10 cellular contexts compared by ENCODE assay signal in the genomic region with DNA sequence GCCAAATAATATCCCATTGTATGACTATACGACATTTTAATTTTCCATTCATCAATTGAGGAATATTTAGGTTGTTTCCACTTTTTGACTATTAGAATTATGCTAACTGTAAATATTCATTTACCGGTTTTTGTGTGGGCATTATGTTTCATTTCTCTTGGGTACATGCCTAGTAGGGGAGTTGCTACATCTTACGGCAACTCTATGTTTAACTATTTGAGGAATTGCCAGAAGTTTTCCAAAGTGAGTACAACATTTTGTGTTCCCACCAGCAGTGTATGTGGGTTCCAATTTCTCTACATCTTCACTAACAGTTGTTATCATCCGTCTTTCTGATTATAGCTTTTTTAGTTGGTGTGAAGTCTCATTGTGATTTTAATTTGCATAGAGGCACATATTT. TPM values are rescaled to one million over a fixed set of nuclear protein-coding genes. Genes with fewer than 3 reads are reported as not detected.
DNase-seq lines count a peak whose midpoint lies in the region; ATAC-seq and TF ChIP-seq lines count a peak whose summit lies in the region.
"Had no signal": no experiment of that assay in that cellular context is flagged by ENCODE, and none has a peak within 500 bp of the region (broad histone marks: within the 10 kb centered on the region; RNA-seq: fewer than 3 reads in every experiment).

No MANE protein-coding gene starts in this region.

- POLR2A ChIA-PET in CD4-positive, alpha-beta memory T cell (lab: Charles Lee; ENCODE audit: partially characterized antibody) = interaction anchor here (1.3 to 1.8 kb wide), 2 partner anchors 9 to 54 kb away, joined by 4 to 26 read pairs; a partner anchor contains a TSS

- H3K27me3 ChIP-seq in CD4-positive, alpha-beta memory T cell (ENCODE audit: insufficient read depth, low read length) = no peaks in the 10 kb centered on the region
- H3K27me3 ChIP-seq: vagina had no signal

- DNase-seq in CD4-positive, alpha-beta memory T cell = no peak
- DNase-seq in LNCaP clone FGC (ENCODE audit: low read depth) (no peak), chondrocyte (ENCODE audit: low spot score) (no peak), nephron progenitor cell (no peak), NCI-H2081 (lab: John Stamatoyannopoulos, UW) (no peak)
- DNase-seq: NCI-H1417 treated with DMSO at 0.1 percent for 48 hours had no signal

- intact Hi-C loops in CD4-positive, alpha-beta memory T cell (cut with micrococcal nuclease) = loop anchor here (5.0 kb wide), 1 partner anchor 34 kb away; no protein-coding TSS in a partner anchor

- no peak overlapping the region for H3K27ac ChIP-seq in CD4-positive, alpha-beta memory T cell (ENCODE audit: low read depth, low read length)

- no peaks in the 10 kb centered on the region for H3K27me3 Mint-ChIP-seq in CD4-positive, alpha-beta memory T cell
- no peaks in the 10 kb centered on the region for H3K27me3 Mint-ChIP-seq in chondrocyte (ENCODE audit: low read depth)
- H3K27me3 Mint-ChIP-seq in nephron progenitor cell (ENCODE audit: low read depth, poor library complexity) = peaks cover 10% of the 10 kb centered on the region

- H3K4me1 ChIP-seq in CD4-positive, alpha-beta memory T cell (ENCODE audit: insufficient read depth, low read length) = peaks cover 37% of the 10 kb centered on the region

- no peak overlapping the region for H3K4me3 ChIP-seq in CD4-positive, alpha-beta memory T cell (ENCODE audit: low read length in 2 of 2)
- peak overlapping the region; percentile 73 for H3K4me3 ChIP-seq in LNCaP clone FGC (ENCODE audit: low read depth, low read length)

- H3K9me3 ChIP-seq in CD4-positive, alpha-beta memory T cell (ENCODE audit: control insufficient read depth in 1 of 2, low read length in 2 of 2) = no peaks in the 10 kb centered on the region
- H3K9me3 ChIP-seq: vagina had no signal

- peaks cover 23 to 45% (median 32%) of the 10 kb centered on the region in 4 donors for H3K4me1 Mint-ChIP-seq in CD4-positive, alpha-beta memory T cell
- H3K4me1 Mint-ChIP-seq in chondrocyte (ENCODE audit: low read depth) = peaks cover 35% of the 10 kb centered on the region
- peaks cover 24% of the 10 kb centered on the region for H3K4me1 Mint-ChIP-seq in nephron progenitor cell

- peaks cover 5 to 11% of the 10 kb centered on the region in 2 donors for H3K36me3 Mint-ChIP-seq in CD4-positive, alpha-beta memory T cell
- no peaks in the 10 kb centered on the region for H3K36me3 Mint-ChIP-seq in chondrocyte (ENCODE audit: low read depth)
- H3K36me3 Mint-ChIP-seq in nephron progenitor cell (ENCODE audit: low read depth) = peaks cover 24% of the 10 kb centered on the region

- ATAC-seq in GM21737 (IDR thresholded peaks at IDR 0.05; ENCODE audit: unreplicated experiment) (no peak), GM19035 (IDR thresholded peaks at IDR 0.05; ENCODE audit: unreplicated experiment) (no peak), GM21825 (IDR thresholded peaks at IDR 0.05; ENCODE audit: unreplicated experiment) (no peak)

- peaks cover 0 to 2% (median 0%) of the 10 kb centered on the region in 8 donors for H3K9me3 Mint-ChIP-seq in CD4-positive, alpha-beta memory T cell
- H3K9me3 Mint-ChIP-seq in chondrocyte (ENCODE audit: low read depth) (no peaks in the 10 kb centered on the region), nephron progenitor cell (peaks cover 25% of the 10 kb centered on the region)

- H3K36me3 ChIP-seq in CD4-positive, alpha-beta memory T cell (ENCODE audit: insufficient read depth, low read length) = no peaks in the 10 kb centered on the region
- H3K36me3 ChIP-seq: vagina had no signal

- H3K4me3 Mint-ChIP-seq in CD4-positive, alpha-beta memory T cell = peak overlapping the region; percentile 77 to 93 (median 88)
- H3K4me3 Mint-ChIP-seq in chondrocyte (ENCODE audit: unreplicated experiment) (peak overlapping the region; percentile 79), nephron progenitor cell (peak overlapping the region; percentile 84)

- CTCF ChIA-PET in CD4-positive, alpha-beta memory T cell (lab: Charles Lee; ENCODE audit: partially characterized antibody) = interaction anchor here (1.7 kb wide), 1 partner anchor 70 kb away, joined by 8 read pairs; no protein-coding TSS in a partner anchor

- no peak for TF ChIP-seq CTCF in LNCaP clone FGC (IDR thresholded peaks at IDR 0.05; ENCODE audit: control insufficient read depth, extremely low read depth, insufficient read depth)
- no peak for TF ChIP-seq CTCF in chondrocyte (IDR thresholded peaks at IDR 0.05)
- TF ChIP-seq CTCF in nephron progenitor cell (IDR thresholded peaks at IDR 0.05) = no peak

- peak overlapping the region in 4 of 7 donors; percentile 55 to 95 (median 78) for H3K27ac Mint-ChIP-seq in CD4-positive, alpha-beta memory T cell
- H3K27ac Mint-ChIP-seq in chondrocyte (ENCODE audit: unreplicated experiment) = no peak overlapping the region
- no peak overlapping the region for H3K27ac Mint-ChIP-seq in nephron progenitor cell

RNA-seq across cellular contexts. Expression of a gene that starts 1.6 kb away (rescaled TPM):
- total RNA-seq in CD4-positive, alpha-beta memory T cell = 10 to 100 TPM; 59.4 to 61.7 TPM
- 100 to 1,000 TPM; 108 to 134 TPM for polyA plus RNA-seq in CD4-positive, alpha-beta memory T cell
- 64.2 to 73.9 TPM (median 69.8 TPM) in 3 replicates for total RNA-seq in chondrocyte

RNA-seq across cellular contexts. Expression of a gene that starts 49.0 kb away (rescaled TPM):
- 10 to 100 TPM; 40.8 to 42.7 TPM for total RNA-seq in CD4-positive, alpha-beta memory T cell
- 10 to 100 TPM; 28.5 to 50.4 TPM for polyA plus RNA-seq in CD4-positive, alpha-beta memory T cell
- 4.2 to 8.6 TPM (median 8.4 TPM) in 3 replicates for total RNA-seq in chondrocyte

RNA-seq across cellular contexts. Expression of a gene that starts 53.7 kb away (rescaled TPM):
- 10 to 100 TPM; 93.0 to 94.9 TPM for total RNA-seq in CD4-positive, alpha-beta memory T cell
- 10 to 100 TPM; 48.0 to 65.4 TPM for polyA plus RNA-seq in CD4-positive, alpha-beta memory T cell
- total RNA-seq in chondrocyte = 54.9 to 64.8 TPM (median 55.1 TPM) in 3 replicates

Comparison
In these comparisons a context has a peak if more than half of its experiments do, and no peak if none do; other contexts are left out.
1. H3K27ac Mint-ChIP-seq: peak in CD4-positive, alpha-beta memory T cell (4 of 7); none in chondrocyte (single experiment) and nephron progenitor cell (single experiment).
2. Peak in every context shown above with its lines, with median percentiles within 50 percentile points of each other: H3K4me3 Mint-ChIP-seq.